1 cellular context compared by ENCODE assay signal in genomic region chr13:79407349-79407979, GRCh38.
TF ChIP-seq lines count a peak whose summit lies in the region.

No MANE protein-coding gene starts in this region.

TF ChIP-seq in H1, 55 proteins besides CTCF, POLR2A, EP300 and RAD21 (continued from another document):
- no peak for TF ChIP-seq CBX5 (IDR thresholded peaks at IDR 0.05; ENCODE audit: low read depth, low read length)
- TF ChIP-seq TCF12 (IDR thresholded peaks at IDR 0.05; ENCODE audit: low read depth, low read length): no peak
- TF ChIP-seq ATF2 (IDR thresholded peaks at IDR 0.05; ENCODE audit: low read length): no peak
- TF ChIP-seq CREB1 (IDR thresholded peaks at IDR 0.05): no peak
- no peak for TF ChIP-seq HDAC2 (IDR thresholded peaks at IDR 0.05; ENCODE audit: borderline replicate concordance in 1 of 2, low read depth in 2 of 2, low read length in 2 of 2)
- no peak for TF ChIP-seq SP4 (IDR thresholded peaks at IDR 0.05; ENCODE audit: low read length)
TF ChIP-seq in H1: peak in this region for 0.
